In genomic region chr17:7266784-7267183, GRCh38 we compare ENCODE assay signal across 28 cellular contexts. TPM values are rescaled to one million over a fixed set of nuclear protein-coding genes. Genes with fewer than 3 reads are reported as not detected.
DNase-seq lines count a peak whose midpoint lies in the region; ATAC-seq lines count a peak whose summit lies in the region.
"Had no signal": no experiment of that assay in that cellular context is flagged by ENCODE, and none has a peak within 500 bp of the region (broad histone marks: within the 10 kb centered on the region; RNA-seq: fewer than 3 reads in every experiment).

No MANE protein-coding gene starts in this region.

- H3K36me3 ChIP-seq in skeletal muscle satellite cell (ENCODE audit: insufficient read depth, low read length): no peaks in the 10 kb centered on the region
- H3K36me3 ChIP-seq: spleen, uterus had no signal

- H3K27ac ChIP-seq in epithelial cell of prostate: peak overlapping the region; percentile 99
- H3K27ac ChIP-seq: dorsolateral prefrontal cortex, spleen, uterus had no signal

- DNase-seq in EH (ENCODE audit: low read depth): peak; percentile 39
- peak; percentile 19 for DNase-seq in LHCN-M2 (ENCODE audit: low read depth)
- DNase-seq in epithelial cell of prostate (ENCODE audit: low read depth, low spot score): no peak
- no peak for DNase-seq in NCI-H146 (lab: John Stamatoyannopoulos, UW)
- DNase-seq in HPDE6-E6E7 (ENCODE audit: extremely low spot score): no peak
- DNase-seq: activated B cell treated with CpG ODN at 0.5 μM for 24 hours; activated CD8-positive, alpha-beta memory T cell treated with anti-CD3 and anti-CD28 coated beads, Interleukin-2, amount 50 U/mL, for 4 hours; CD8-positive, alpha-beta memory T cell; DMS153; dorsolateral prefrontal cortex; head of caudate nucleus; MM.1S; naive B cell; NCI-H1436; NCI-H2107; NCI-H524 treated with DMSO at 0.1 percent for 48 hours; nucleus accumbens; SHP77 treated with DMSO at 0.1 percent for 48 hours; spleen; stimulated activated CD4-positive, alpha-beta T cell treated with anti-CD3 and anti-CD28 coated beads, Interleukin-2, amount 100 ng/mL, for 48 hours; T1000; uterus had no signal

- ATAC-seq in HG03108 (IDR thresholded peaks at IDR 0.05; ENCODE audit: unreplicated experiment): no peak
- ATAC-seq: activated naive CD4-positive, alpha-beta T cell treated with anti-CD3 and anti-CD28 coated beads, Interleukin-2, amount 50 U/mL, for 72 hours; activated T-helper 17 cell treated with anti-CD3 and anti-CD28 coated beads, Interleukin-2, amount 50 U/mL, for 72 hours; stimulated activated memory B cell treated with anti-CD40 and anti-IgM and Interleukin-4, amounts not matched to agents 10 μg/mL and 1 μg/mL and 100 μg/mL, for 72 hours had no signal

- H3K27me3 ChIP-seq in skeletal muscle satellite cell (ENCODE audit: control insufficient read depth, insufficient read depth, low read length): no peaks in the 10 kb centered on the region

- no peaks in the 10 kb centered on the region for H3K9me3 ChIP-seq in skeletal muscle satellite cell (replicated peaks; ENCODE audit: low read length)
- H3K9me3 ChIP-seq: spleen, uterus had no signal

- no peak overlapping the region for H3K9ac ChIP-seq in skeletal muscle satellite cell (ENCODE audit: low read depth, low read length)

- peak overlapping the region; percentile 13 for H3K4me3 ChIP-seq in skeletal muscle satellite cell (ENCODE audit: low read length)
- H3K4me3 ChIP-seq: dorsolateral prefrontal cortex, spleen, uterus had no signal

- H3K4me2 ChIP-seq in skeletal muscle satellite cell (ENCODE audit: low read length): peak overlapping the region; percentile 10

- peaks cover 28% of the 10 kb centered on the region for H3K4me1 ChIP-seq in skeletal muscle satellite cell (ENCODE audit: control insufficient read depth, insufficient read depth, low read length)
- H3K4me1 ChIP-seq: uterus had no signal

RNA-seq across cellular contexts. Expression of gene CLDN7, which starts 4.5 kb away (rescaled TPM):
- total RNA-seq in LHCN-M2 (2014; rRNA removed): not detected in 2 replicates
- not detected for polyA plus RNA-seq in LHCN-M2 (2012)
- total RNA-seq in skeletal muscle satellite cell (2012; rRNA removed): 0.66 and 10.9 TPM in 2 replicates
- total RNA-seq: H4 had no signal

RNA-seq across cellular contexts. Expression of gene SLC2A4, which starts 14.7 kb away (rescaled TPM):
- total RNA-seq in LHCN-M2 (2014; rRNA removed): 0.11 TPM in 1 of 2 replicates, not detected in the other
- not detected for polyA plus RNA-seq in LHCN-M2 (2012)
- not detected in 2 replicates for total RNA-seq in skeletal muscle satellite cell (2012; rRNA removed)
- total RNA-seq: activated B cell treated with CpG ODN at 0.5 μM for 24 hours; activated T-helper 17 cell treated with anti-CD3 and anti-CD28 coated beads, Interleukin-2, amount 50 U/mL, for 72 hours had no signal
- polyA plus RNA-seq: CD8-positive, alpha-beta memory T cell had no signal

RNA-seq across cellular contexts. Expression of gene ELP5, which starts 14.8 kb away (rescaled TPM):
- 52.6 and 58.2 TPM in 2 replicates for total RNA-seq in LHCN-M2 (2014; rRNA removed)
- polyA plus RNA-seq in LHCN-M2 (2012): 104 TPM
- 32.7 and 45.0 TPM in 2 replicates for total RNA-seq in skeletal muscle satellite cell (2012; rRNA removed)

RNA-seq across cellular contexts. Expression of gene CTDNEP1, which starts 15.2 kb away (rescaled TPM):
- total RNA-seq in LHCN-M2 (2014; rRNA removed): 59.1 and 65.5 TPM in 2 replicates
- 138 TPM for polyA plus RNA-seq in LHCN-M2 (2012)
- 23.3 and 36.3 TPM in 2 replicates for total RNA-seq in skeletal muscle satellite cell (2012; rRNA removed)

RNA-seq across cellular contexts. Expression of gene GABARAP, which starts 24.5 kb away (rescaled TPM):
- total RNA-seq in LHCN-M2 (2014; rRNA removed): 161 and 171 TPM in 2 replicates
- 848 TPM for polyA plus RNA-seq in LHCN-M2 (2012)
- 146 and 224 TPM in 2 replicates for total RNA-seq in skeletal muscle satellite cell (2012; rRNA removed)

Comparison
In these comparisons a context has a peak if more than half of its experiments do, and no peak if none do; other contexts are left out.
1. DNase-seq: peak in EH (single experiment) and LHCN-M2 (single experiment); none in epithelial cell of prostate (single experiment), NCI-H146 (single experiment) and HPDE6-E6E7 (single experiment).